Comparison of ENCODE assay signal across 9 cellular contexts in genomic region chr6:84575264-84575663, GRCh38.
DNase-seq lines count a peak whose midpoint lies in the region; ATAC-seq and TF ChIP-seq lines count a peak whose summit lies in the region.
"Had no signal": no experiment of that assay in that cellular context is flagged by ENCODE, and none has a peak within 500 bp of the region (broad histone marks: within the 10 kb centered on the region; RNA-seq: fewer than 3 reads in every experiment).

No MANE protein-coding gene starts in this region.

- no peaks in the 10 kb centered on the region for H4K20me1 ChIP-seq in GM23338 (replicated peaks; ENCODE audit: insufficient read depth)

- H2AFZ ChIP-seq in GM23338, result no peak overlapping the region

- H3F3A ChIP-seq in GM23338 (replicated peaks; ENCODE audit: low read depth), result no peaks in the 10 kb centered on the region

- H3K79me2 ChIP-seq in GM23338 (replicated peaks; ENCODE audit: insufficient read depth), result no peaks in the 10 kb centered on the region

- TF ChIP-seq EP300 in ovary (IDR thresholded peaks at IDR 0.05), result no peak

- peaks cover 0 to 2% of the 10 kb centered on the region in 2 donors for H3K4me1 Mint-ChIP-seq in natural killer cell treated with Interleukin-12 subunit alpha and Interleukin-12 subunit beta and Interleukin-15 and Interleukin-18, amount 100 ng/mL, for 72 hours (ENCODE audit: low read depth in 2 of 2)
- no peaks in the 10 kb centered on the region for H3K4me1 Mint-ChIP-seq in GM23338

- no peak overlapping the region for H3K4me2 ChIP-seq in GM23338

- H3K36me3 ChIP-seq in ovary (no peaks in the 10 kb centered on the region), GM23338 (ENCODE audit: insufficient read depth) (no peaks in the 10 kb centered on the region)

- intact Hi-C loops in ovary (cut with DNase I), result no loop called here

- peaks cover 6% of the 10 kb centered on the region for H3K9me3 Mint-ChIP-seq in natural killer cell treated with Interleukin-12 subunit alpha and Interleukin-12 subunit beta and Interleukin-15 and Interleukin-18, amount 100 ng/mL, for 72 hours
- peaks cover 7% of the 10 kb centered on the region for H3K9me3 Mint-ChIP-seq in GM23338

- ATAC-seq in GM19351 (IDR thresholded peaks at IDR 0.05; ENCODE audit: unreplicated experiment) (peak; percentile 97), HG02885 (IDR thresholded peaks at IDR 0.05; ENCODE audit: poor library complexity, unreplicated experiment) (peak; percentile 97), GM23338 (no peak)
- peak; percentile 44 to 81 for ATAC-seq in natural killer cell treated with Interleukin-12 subunit alpha and Interleukin-12 subunit beta and Interleukin-15 and Interleukin-18, amount 100 ng/mL, for 72 hours
- ATAC-seq: left cardiac atrium had no signal

- H3K27me3 Mint-ChIP-seq in natural killer cell treated with Interleukin-12 subunit alpha and Interleukin-12 subunit beta and Interleukin-15 and Interleukin-18, amount 100 ng/mL, for 72 hours, result no peaks in the 10 kb centered on the region
- no peaks in the 10 kb centered on the region for H3K27me3 Mint-ChIP-seq in GM23338 (ENCODE audit: insufficient read depth, low read depth, poor library complexity)
- H3K27me3 Mint-ChIP-seq: activated T-cell treated with anti-CD3 and anti-CD28 coated beads, Interleukin-2, amount 50 U/mL, for 24 hours had no signal

- no peak overlapping the region for H3K27ac Mint-ChIP-seq in natural killer cell treated with Interleukin-12 subunit alpha and Interleukin-12 subunit beta and Interleukin-15 and Interleukin-18, amount 100 ng/mL, for 72 hours
- no peak overlapping the region for H3K27ac Mint-ChIP-seq in GM23338
- H3K27ac Mint-ChIP-seq: activated T-cell treated with anti-CD3 and anti-CD28 coated beads, Interleukin-2, amount 50 U/mL, for 24 hours had no signal

- H3K4me1 ChIP-seq in ovary (ENCODE audit: insufficient read depth) (no peaks in the 10 kb centered on the region), GM23338 (ENCODE audit: insufficient read depth) (no peaks in the 10 kb centered on the region)

- TF ChIP-seq CTCF in ovary (IDR thresholded peaks at IDR 0.05), result no peak
- TF ChIP-seq CTCF in GM23338 (conservative IDR thresholded peaks at IDR 0.05; ENCODE audit: low read depth in 2 of 2), result no peak

- no peaks in the 10 kb centered on the region for H3K36me3 Mint-ChIP-seq in natural killer cell treated with Interleukin-12 subunit alpha and Interleukin-12 subunit beta and Interleukin-15 and Interleukin-18, amount 100 ng/mL, for 72 hours
- H3K36me3 Mint-ChIP-seq in GM23338 (ENCODE audit: low read depth), result peaks cover 4% of the 10 kb centered on the region; the same call in 2 of the 3 replicates

- peak; percentile 57 for DNase-seq in NCI-H748 treated with DMSO at 0.1 percent for 48 hours (lab: John Stamatoyannopoulos, UW)
- DNase-seq in natural killer cell treated with Interleukin-12 subunit alpha and Interleukin-12 subunit beta and Interleukin-15 and Interleukin-18, amount 100 ng/mL, for 72 hours (ENCODE audit: low spot score), result no peak
- DNase-seq in ovary, result no peak
- no peak for DNase-seq in effector CD8-positive, alpha-beta T cell (lab: John Stamatoyannopoulos, UW)
- no peak for DNase-seq in GM23338 (ENCODE audit: low spot score)
- DNase-seq: activated T-cell treated with anti-CD3 and anti-CD28 coated beads, Interleukin-2, amount 50 U/mL, for 24 hours; left cardiac atrium had no signal

- WGBS in ovary, 3 donors, result 68 to 79% (median 74%) methylated on average over 1 of the region's 1 CpG

- no peaks in the 10 kb centered on the region for H3K27me3 ChIP-seq in ovary
- H3K27me3 ChIP-seq in GM23338 (ENCODE audit: insufficient read depth), result no peaks in the 10 kb centered on the region

- H3K4me3 Mint-ChIP-seq in natural killer cell treated with Interleukin-12 subunit alpha and Interleukin-12 subunit beta and Interleukin-15 and Interleukin-18, amount 100 ng/mL, for 72 hours, result no peak overlapping the region
- H3K4me3 Mint-ChIP-seq in GM23338, result no peak overlapping the region
- H3K4me3 Mint-ChIP-seq: activated T-cell treated with anti-CD3 and anti-CD28 coated beads, Interleukin-2, amount 50 U/mL, for 24 hours had no signal

- TF ChIP-seq POLR2A in ovary (IDR thresholded peaks at IDR 0.05), result no peak

- H3K9me2 ChIP-seq in GM23338 (ENCODE audit: insufficient read depth), result no peaks in the 10 kb centered on the region

- no peak overlapping the region for H3K27ac ChIP-seq in ovary
- no peak overlapping the region for H3K27ac ChIP-seq in GM23338 (ENCODE audit: low read depth)

- H3K9me3 ChIP-seq in ovary, result no peaks in the 10 kb centered on the region

- H3K4me3 ChIP-seq in ovary, result no peak overlapping the region
- no peak overlapping the region for H3K4me3 ChIP-seq in GM23338

TF ChIP-seq in GM23338, 12 proteins besides CTCF, POLR2A, EP300 and RAD21:
- TF ChIP-seq POLR2AphosphoS5 (IDR thresholded peaks at IDR 0.05; ENCODE audit: low read depth) (no peak), ZNF331 (CRISPR knock-in tag; IDR thresholded peaks at IDR 0.05; ENCODE audit: low read depth) (no peak), STAT1 (IDR thresholded peaks at IDR 0.05; ENCODE audit: unreplicated experiment) (no peak), NANOG (IDR thresholded peaks at IDR 0.05; ENCODE audit: borderline replicate concordance) (no peak), ZNF462 (CRISPR knock-in tag; IDR thresholded peaks at IDR 0.05) (no peak), ETS1 (IDR thresholded peaks at IDR 0.05) (no peak)
